ENCODE assay signal across 28 cellular contexts in the genomic region with DNA sequence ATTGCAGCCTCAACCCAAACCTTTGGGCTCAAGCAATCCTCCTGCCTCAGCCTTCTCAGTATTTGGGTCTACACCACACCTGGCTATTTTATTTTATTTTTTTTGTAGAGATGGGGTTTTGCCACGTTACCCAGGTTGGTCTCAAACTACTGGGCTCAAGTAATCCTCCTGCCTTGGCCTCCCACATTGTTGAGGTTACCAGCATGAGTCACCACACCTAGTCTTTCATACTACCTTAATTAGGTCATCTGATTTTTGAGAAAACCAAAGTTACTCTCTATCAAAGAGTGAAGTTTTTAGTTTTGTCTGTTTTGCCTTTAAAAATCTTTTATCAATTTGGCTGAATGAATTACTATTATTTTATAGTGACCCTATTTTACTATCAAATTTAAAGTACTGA.
"Had no signal": no experiment of that assay in that cellular context is flagged by ENCODE, and none has a peak within 500 bp of the region (broad histone marks: within the 10 kb centered on the region; RNA-seq: fewer than 3 reads in every experiment).

No MANE protein-coding gene starts in this region.

- H3K4me1 Mint-ChIP-seq: memory B cell; naive thymus-derived CD8-positive, alpha-beta T cell; nephron; neural crest cell; stimulated activated naive B cell treated with anti-CD40 and anti-IgM and Interleukin-4, amounts not matched to agents 10 μg/mL and 1 μg/mL and 100 μg/mL, for 72 hours had no signal

- H3K9me3 ChIP-seq: pancreas, prostate gland, testis, thyroid gland, transverse colon, upper lobe of left lung had no signal

- H3K27ac ChIP-seq: pancreas, prostate gland, skin epidermis, stomach, testis, thyroid gland, transverse colon, upper lobe of left lung had no signal

- H3K36me3 Mint-ChIP-seq: memory B cell; naive thymus-derived CD8-positive, alpha-beta T cell; stimulated activated naive B cell treated with anti-CD40 and anti-IgM and Interleukin-4, amounts not matched to agents 10 μg/mL and 1 μg/mL and 100 μg/mL, for 72 hours had no signal

- H3K27me3 ChIP-seq: pancreas, stomach, testis, thyroid gland, transverse colon, upper lobe of left lung had no signal

- H3K9me3 Mint-ChIP-seq: neural crest cell had no signal

- H3K27me3 Mint-ChIP-seq: memory B cell; naive thymus-derived CD8-positive, alpha-beta T cell; stimulated activated naive B cell treated with anti-CD40 and anti-IgM and Interleukin-4, amounts not matched to agents 10 μg/mL and 1 μg/mL and 100 μg/mL, for 72 hours had no signal

- H3K27ac Mint-ChIP-seq: memory B cell; naive thymus-derived CD8-positive, alpha-beta T cell; nephron; stimulated activated naive B cell treated with anti-CD40 and anti-IgM and Interleukin-4, amounts not matched to agents 10 μg/mL and 1 μg/mL and 100 μg/mL, for 72 hours had no signal

- H3K4me1 ChIP-seq: pancreas, prostate gland, stomach, testis, thyroid gland, upper lobe of left lung had no signal

- DNase-seq: hypothalamus; islet precursor cell; left cardiac atrium; naive thymus-derived CD8-positive, alpha-beta T cell; nucleus accumbens; pancreas; posterior cingulate gyrus; retina; right cardiac atrium; stimulated activated CD4-positive, alpha-beta T cell treated with anti-CD3 and anti-CD28 coated beads, Interleukin-12 subunit alpha, Interleukin-12 subunit beta, amount 100 ng/mL, for 4 hours; stimulated activated CD4-positive, alpha-beta T cell treated with anti-CD3 and anti-CD28 coated beads, Interleukin-15, amount 100 ng/mL, for 24 hours; stimulated activated CD4-positive, alpha-beta T cell treated with anti-CD3 and anti-CD28 coated beads, Interleukin-2, amount 100 ng/mL, for 24 hours; stimulated activated CD4-positive, alpha-beta T cell treated with anti-CD3 and anti-CD28 coated beads, Interleukin-4, amount 100 ng/mL, for 1 hour; stimulated activated naive B cell treated with anti-CD40 and anti-IgM and Interleukin-4, amounts not matched to agents 10 μg/mL and 1 μg/mL and 100 μg/mL, for 72 hours; stimulated activated naive CD8-positive, alpha-beta T cell treated with anti-CD3 and anti-CD28 coated beads, Interleukin-15, Interleukin-2, amounts not matched to agents 100 U/mL and 50 U/mL, for 24 hours; stomach; testis; thyroid gland; transverse colon; upper lobe of left lung had no signal

- H3K4me3 Mint-ChIP-seq: memory B cell; naive thymus-derived CD8-positive, alpha-beta T cell; nephron; neural crest cell; stimulated activated naive B cell treated with anti-CD40 and anti-IgM and Interleukin-4, amounts not matched to agents 10 μg/mL and 1 μg/mL and 100 μg/mL, for 72 hours had no signal

- H3K4me3 ChIP-seq: lung, pancreas, prostate gland, skin epidermis, stomach, testis, thyroid gland, transverse colon, upper lobe of left lung had no signal

- ATAC-seq: left cardiac atrium; left lobe of liver; naive thymus-derived CD8-positive, alpha-beta T cell; pancreas; right cardiac atrium; sciatic nerve; stimulated activated naive B cell treated with anti-CD40 and anti-IgM and Interleukin-4, amounts not matched to agents 10 μg/mL and 1 μg/mL and 100 μg/mL, for 72 hours; stimulated activated naive CD8-positive, alpha-beta T cell treated with anti-CD3 and anti-CD28 coated beads, Interleukin-15, Interleukin-2, amounts not matched to agents 100 U/mL and 50 U/mL, for 24 hours had no signal

- H3K36me3 ChIP-seq: pancreas, prostate gland, stomach, thyroid gland, transverse colon, upper lobe of left lung had no signal
